ENCODE assay signal across 10 cellular contexts in the genomic region with DNA sequence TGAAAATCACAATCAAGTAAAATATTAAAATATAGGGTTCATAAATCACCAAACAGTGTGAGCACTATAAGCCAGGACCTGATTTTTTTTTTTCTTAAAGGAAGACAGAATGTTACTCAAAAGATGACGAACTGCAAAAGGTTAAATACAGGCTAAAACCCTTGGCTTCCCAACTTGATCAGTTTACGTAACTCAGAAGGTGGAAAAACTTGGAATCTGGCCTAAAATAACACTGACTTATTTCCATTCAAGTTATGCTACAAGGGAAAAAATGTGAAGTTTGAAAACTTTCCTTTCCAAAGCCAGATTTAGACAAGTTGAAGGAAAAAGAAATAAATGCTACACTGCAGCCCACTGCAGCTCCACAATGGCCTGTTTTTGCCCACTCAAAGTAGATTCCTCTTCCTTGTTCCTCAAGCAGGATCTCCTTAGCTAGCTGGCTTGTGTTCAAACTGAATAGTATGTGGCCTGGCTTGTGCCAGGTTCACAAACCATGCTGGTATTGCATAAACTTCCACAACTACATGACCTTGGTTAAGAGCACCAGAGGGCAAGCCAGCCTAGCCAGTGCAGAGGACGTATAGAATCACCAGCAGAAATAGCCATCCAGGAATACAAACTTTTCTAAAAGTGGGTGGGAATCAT.
DNase-seq lines count a peak whose midpoint lies in the region; ATAC-seq and TF ChIP-seq lines count a peak whose summit lies in the region.
"Had no signal": no experiment of that assay in that cellular context is flagged by ENCODE, and none has a peak within 500 bp of the region (broad histone marks: within the 10 kb centered on the region; RNA-seq: fewer than 3 reads in every experiment).

No MANE protein-coding gene starts in this region.

- ATAC-seq in left colon = peak; percentile 71
- ATAC-seq in thoracic aorta (ENCODE audit: insufficient number of reproducible peaks, low FRiP score, low read depth) = no peak
- no peak for ATAC-seq in HG02588 (IDR thresholded peaks at IDR 0.05; ENCODE audit: unreplicated experiment)
- no peak for ATAC-seq in activated CD8-positive, alpha-beta T cell treated with anti-CD3 and anti-CD28 coated beads, Interleukin-2, amount 10 ng/mL, durations not matched to agents 7 days and 5 days
- no peak for ATAC-seq in HG03108 (IDR thresholded peaks at IDR 0.05; ENCODE audit: unreplicated experiment)

- H3K36me3 ChIP-seq in colonic mucosa (no peaks in the 10 kb centered on the region), thoracic aorta (no peaks in the 10 kb centered on the region), BE2C (no peaks in the 10 kb centered on the region)

- H3K9me3 ChIP-seq in colonic mucosa (no peaks in the 10 kb centered on the region), thoracic aorta (no peaks in the 10 kb centered on the region), BE2C (no peaks in the 10 kb centered on the region)

- no peak overlapping the region for H3K27ac Mint-ChIP-seq in activated CD8-positive, alpha-beta T cell treated with anti-CD3 and anti-CD28 coated beads, Interleukin-2, amount 10 ng/mL, durations not matched to agents 7 days and 5 days

- H3K4me3 ChIP-seq in colonic mucosa (no peak overlapping the region), thoracic aorta (peak overlapping the region; percentile 12), BE2C (ENCODE audit: low read depth, low read length) (no peak overlapping the region)

- TF ChIP-seq CTCF in colonic mucosa (IDR thresholded peaks at IDR 0.05) (no peak), thoracic aorta (IDR thresholded peaks at IDR 0.05) (no peak), BE2C (IDR thresholded peaks at IDR 0.05; ENCODE audit: low read depth, low read length) (no peak)

- no peaks in the 10 kb centered on the region for H3K27me3 Mint-ChIP-seq in activated CD8-positive, alpha-beta T cell treated with anti-CD3 and anti-CD28 coated beads, Interleukin-2, amount 10 ng/mL, durations not matched to agents 7 days and 5 days (ENCODE audit: low read depth)

- H3K27me3 ChIP-seq in colonic mucosa (no peaks in the 10 kb centered on the region), thoracic aorta (replicated peaks; ENCODE audit: insufficient read depth) (no peaks in the 10 kb centered on the region), BE2C (no peaks in the 10 kb centered on the region)

- intact Hi-C loops in colonic mucosa (cut with DNase I) = no loop called here
- intact Hi-C loops in left colon (cut with DNase I, micrococcal nuclease) = no loop called here

- CTCF ChIA-PET in activated CD8-positive, alpha-beta T cell treated with anti-CD3 and anti-CD28 coated beads, Interleukin-2, amount 10 ng/mL, durations not matched to agents 7 days and 5 days (lab: Charles Lee) = interaction anchor here (0.6 kb wide), 1 partner anchor 33 kb away, joined by 3 read pairs; no protein-coding TSS in a partner anchor

- H3K27ac ChIP-seq in colonic mucosa (no peak overlapping the region), thoracic aorta (peak overlapping the region; percentile 71 to 72)

- H3K4me1 ChIP-seq in colonic mucosa (no peaks in the 10 kb centered on the region), thoracic aorta (ENCODE audit: control insufficient read depth in 1 of 2, low read depth in 2 of 2) (peaks cover 35 to 55% of the 10 kb centered on the region in 2 donors), BE2C (no peaks in the 10 kb centered on the region)

- no peak overlapping the region for H3K4me3 Mint-ChIP-seq in activated CD8-positive, alpha-beta T cell treated with anti-CD3 and anti-CD28 coated beads, Interleukin-2, amount 10 ng/mL, durations not matched to agents 7 days and 5 days

- peak; percentile 82 for DNase-seq in M059J (ENCODE audit: low read depth)
- DNase-seq in colonic mucosa = peak; percentile 36
- peak; percentile 16 to 46 for DNase-seq in left colon
- no peak for DNase-seq in thoracic aorta (ENCODE audit: low spot score)
- no peak for DNase-seq in BE2C
- DNase-seq in activated CD8-positive, alpha-beta T cell treated with anti-CD3 and anti-CD28 coated beads, Interleukin-2, amount 10 ng/mL, durations not matched to agents 7 days and 5 days = no peak
- DNase-seq: NCI-H1436, T1000 had no signal

- POLR2A ChIA-PET in activated CD8-positive, alpha-beta T cell treated with anti-CD3 and anti-CD28 coated beads, Interleukin-2, amount 10 ng/mL, durations not matched to agents 7 days and 5 days (lab: Charles Lee) = no interaction called here

- H3K9me3 Mint-ChIP-seq in activated CD8-positive, alpha-beta T cell treated with anti-CD3 and anti-CD28 coated beads, Interleukin-2, amount 10 ng/mL, durations not matched to agents 7 days and 5 days (ENCODE audit: insufficient read depth) = no peaks in the 10 kb centered on the region

- no peaks in the 10 kb centered on the region for H3K4me1 Mint-ChIP-seq in activated CD8-positive, alpha-beta T cell treated with anti-CD3 and anti-CD28 coated beads, Interleukin-2, amount 10 ng/mL, durations not matched to agents 7 days and 5 days (ENCODE audit: low read depth)

- H3K9ac ChIP-seq in colonic mucosa (ENCODE audit: low read depth in 2 of 2, low read length in 2 of 2) = no peak overlapping the region

- H3K36me3 Mint-ChIP-seq in activated CD8-positive, alpha-beta T cell treated with anti-CD3 and anti-CD28 coated beads, Interleukin-2, amount 10 ng/mL, durations not matched to agents 7 days and 5 days (ENCODE audit: low read depth) = no peaks in the 10 kb centered on the region

Comparison
In these comparisons a context has a peak if more than half of its experiments do, and no peak if none do; other contexts are left out.
1. DNase-seq: peak in M059J (single experiment), colonic mucosa (single experiment) and left colon (2 of 2); none in thoracic aorta (single experiment), BE2C (single experiment) and activated CD8-positive, alpha-beta T cell treated with anti-CD3 and anti-CD28 coated beads, Interleukin-2, amount 10 ng/mL, durations not matched to agents 7 days and 5 days (single experiment).